Comparison of ENCODE assay signal across 1 cellular context in genomic region chr10:29646238-29646902, GRCh38.
TF ChIP-seq lines count a peak whose summit lies in the region.

No MANE protein-coding gene starts in this region.

TF ChIP-seq in SK-N-SH, 30 proteins besides CTCF, POLR2A, EP300 and RAD21 (continued from another document):
- TF ChIP-seq ZBTB33 (IDR thresholded peaks at IDR 0.05; ENCODE audit: borderline replicate concordance, low read depth) (peak; percentile 69; the same call in 1 of the 2 replicates), FOSL2 (IDR thresholded peaks at IDR 0.05; ENCODE audit: borderline replicate concordance, low read depth) (peak; percentile 88), FOXJ3 (CRISPR knock-in tag; IDR thresholded peaks at IDR 0.05) (no peak), TAF1 (IDR thresholded peaks at IDR 0.05; ENCODE audit: borderline replicate concordance, low read depth, low read length) (0 out of 2 replicates have a peak, but pooled peaks have one; percentile 9), REST (IDR thresholded peaks at IDR 0.05; ENCODE audit: low read depth, low read length) (0 out of 2 replicates have a peak, but pooled peaks have one; percentile 8), MEF2A (IDR thresholded peaks at IDR 0.05; ENCODE audit: borderline replicate concordance, low read depth) (no peak), ELF1 (IDR thresholded peaks at IDR 0.05) (no peak), EZH2phosphoT487 (IDR thresholded peaks at IDR 0.05; ENCODE audit: borderline replicate concordance, low read depth) (no peak), CHD2 (IDR thresholded peaks at IDR 0.05; ENCODE audit: low read length, partially characterized antibody) (no peak), JUND (IDR thresholded peaks at IDR 0.05) (peak; percentile 89), GABPA (IDR thresholded peaks at IDR 0.05; ENCODE audit: low read depth) (peak; percentile 24; the same call in 1 of the 2 replicates), SIN3A (IDR thresholded peaks at IDR 0.05; ENCODE audit: borderline replicate concordance, low read depth, low read length) (peak; percentile 72; the same call in 1 of the 2 replicates)
- TF ChIP-seq, protein P1, sequence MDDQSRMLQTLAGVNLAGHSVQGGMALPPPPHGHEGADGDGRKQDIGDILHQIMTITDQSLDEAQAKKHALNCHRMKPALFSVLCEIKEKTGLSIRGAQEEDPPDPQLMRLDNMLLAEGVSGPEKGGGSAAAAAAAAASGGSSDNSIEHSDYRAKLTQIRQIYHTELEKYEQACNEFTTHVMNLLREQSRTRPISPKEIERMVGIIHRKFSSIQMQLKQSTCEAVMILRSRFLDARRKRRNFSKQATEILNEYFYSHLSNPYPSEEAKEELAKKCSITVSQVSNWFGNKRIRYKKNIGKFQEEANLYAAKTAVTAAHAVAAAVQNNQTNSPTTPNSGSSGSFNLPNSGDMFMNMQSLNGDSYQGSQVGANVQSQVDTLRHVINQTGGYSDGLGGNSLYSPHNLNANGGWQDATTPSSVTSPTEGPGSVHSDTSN (IDR thresholded peaks at IDR 0.05) = peak; percentile 97
- TF ChIP-seq, protein P2, sequence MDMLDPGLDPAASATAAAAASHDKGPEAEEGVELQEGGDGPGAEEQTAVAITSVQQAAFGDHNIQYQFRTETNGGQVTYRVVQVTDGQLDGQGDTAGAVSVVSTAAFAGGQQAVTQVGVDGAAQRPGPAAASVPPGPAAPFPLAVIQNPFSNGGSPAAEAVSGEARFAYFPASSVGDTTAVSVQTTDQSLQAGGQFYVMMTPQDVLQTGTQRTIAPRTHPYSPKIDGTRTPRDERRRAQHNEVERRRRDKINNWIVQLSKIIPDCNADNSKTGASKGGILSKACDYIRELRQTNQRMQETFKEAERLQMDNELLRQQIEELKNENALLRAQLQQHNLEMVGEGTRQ (IDR thresholded peaks at IDR 0.05; ENCODE audit: borderline replicate concordance, low read depth, low read length) = no peak
